ENCODE assay signal across 23 cellular contexts in genomic region chr13:40338217-40338616, GRCh38.
"Had no signal": no experiment of that assay in that cellular context is flagged by ENCODE, and none has a peak within 500 bp of the region (broad histone marks: within the 10 kb centered on the region; RNA-seq: fewer than 3 reads in every experiment).

No MANE protein-coding gene starts in this region.

- H3K4me3 ChIP-seq: dorsolateral prefrontal cortex, heart left ventricle, mucosa of descending colon, pancreas, spleen, thoracic aorta, transverse colon had no signal

- H3K27me3 ChIP-seq: dorsolateral prefrontal cortex, heart left ventricle, pancreas, spleen, transverse colon had no signal

- H3K27me3 Mint-ChIP-seq: naive thymus-derived CD8-positive, alpha-beta T cell; progenitor cell of endocrine pancreas; stimulated activated naive B cell treated with anti-CD40 and anti-IgM and Interleukin-4, amounts not matched to agents 10 μg/mL and 1 μg/mL and 100 μg/mL, for 72 hours; stimulated activated naive CD8-positive, alpha-beta T cell treated with anti-CD3 and anti-CD28 coated beads, Interleukin-15, amount 100 ng/mL, for 72 hours had no signal

- H3K27ac ChIP-seq: dorsolateral prefrontal cortex, heart left ventricle, spleen, thoracic aorta, transverse colon had no signal

- H3K27ac Mint-ChIP-seq: progenitor cell of endocrine pancreas had no signal

- ATAC-seq: heart left ventricle; left colon; mucosa of descending colon; naive thymus-derived CD8-positive, alpha-beta T cell; pancreas; sciatic nerve; stimulated activated naive B cell treated with anti-CD40 and anti-IgM and Interleukin-4, amounts not matched to agents 10 μg/mL and 1 μg/mL and 100 μg/mL, for 72 hours; stimulated activated naive CD8-positive, alpha-beta T cell treated with anti-CD3 and anti-CD28 coated beads, Interleukin-15, amount 100 ng/mL, for 72 hours had no signal

- DNase-seq: cortex of kidney; dorsolateral prefrontal cortex; effector CD8-positive, alpha-beta T cell; heart left ventricle; hippocampal formation; left colon; mammary epithelial cell; mucosa of descending colon; naive thymus-derived CD8-positive, alpha-beta T cell; nucleus accumbens; pancreas; spleen; stimulated activated CD4-positive, alpha-beta T cell treated with anti-CD3 and anti-CD28 coated beads, Interleukin-15, amount 100 ng/mL, for 24 hours; stimulated activated CD4-positive, alpha-beta T cell treated with anti-CD3 and anti-CD28 coated beads, Interleukin-1b, Interleukin-23, amount 100 ng/mL, for 48 hours; stimulated activated CD4-positive, alpha-beta T cell treated with anti-CD3 and anti-CD28 coated beads, Interleukin-4, amount 100 ng/mL, for 4 hours; stimulated activated naive B cell treated with anti-CD40 and anti-IgM and Interleukin-4, amounts not matched to agents 10 μg/mL and 1 μg/mL and 100 μg/mL, for 72 hours; stimulated activated naive CD8-positive, alpha-beta T cell treated with anti-CD3 and anti-CD28 coated beads, Interleukin-15, amount 100 ng/mL, for 72 hours; substantia nigra; transverse colon had no signal

- H3K9me3 ChIP-seq: heart left ventricle, mucosa of descending colon, pancreas, spleen, thoracic aorta, transverse colon had no signal

- H3K4me3 Mint-ChIP-seq: naive thymus-derived CD8-positive, alpha-beta T cell; neural crest cell; stimulated activated naive B cell treated with anti-CD40 and anti-IgM and Interleukin-4, amounts not matched to agents 10 μg/mL and 1 μg/mL and 100 μg/mL, for 72 hours; stimulated activated naive CD8-positive, alpha-beta T cell treated with anti-CD3 and anti-CD28 coated beads, Interleukin-15, amount 100 ng/mL, for 72 hours had no signal

- H3K36me3 ChIP-seq: heart left ventricle, pancreas, spleen, thoracic aorta, transverse colon had no signal

- H3K9me3 Mint-ChIP-seq: naive thymus-derived CD8-positive, alpha-beta T cell; stimulated activated naive CD8-positive, alpha-beta T cell treated with anti-CD3 and anti-CD28 coated beads, Interleukin-15, amount 100 ng/mL, for 72 hours had no signal

- H3K36me3 Mint-ChIP-seq: naive thymus-derived CD8-positive, alpha-beta T cell had no signal
